8 cellular contexts compared by ENCODE assay signal in the genomic region with DNA sequence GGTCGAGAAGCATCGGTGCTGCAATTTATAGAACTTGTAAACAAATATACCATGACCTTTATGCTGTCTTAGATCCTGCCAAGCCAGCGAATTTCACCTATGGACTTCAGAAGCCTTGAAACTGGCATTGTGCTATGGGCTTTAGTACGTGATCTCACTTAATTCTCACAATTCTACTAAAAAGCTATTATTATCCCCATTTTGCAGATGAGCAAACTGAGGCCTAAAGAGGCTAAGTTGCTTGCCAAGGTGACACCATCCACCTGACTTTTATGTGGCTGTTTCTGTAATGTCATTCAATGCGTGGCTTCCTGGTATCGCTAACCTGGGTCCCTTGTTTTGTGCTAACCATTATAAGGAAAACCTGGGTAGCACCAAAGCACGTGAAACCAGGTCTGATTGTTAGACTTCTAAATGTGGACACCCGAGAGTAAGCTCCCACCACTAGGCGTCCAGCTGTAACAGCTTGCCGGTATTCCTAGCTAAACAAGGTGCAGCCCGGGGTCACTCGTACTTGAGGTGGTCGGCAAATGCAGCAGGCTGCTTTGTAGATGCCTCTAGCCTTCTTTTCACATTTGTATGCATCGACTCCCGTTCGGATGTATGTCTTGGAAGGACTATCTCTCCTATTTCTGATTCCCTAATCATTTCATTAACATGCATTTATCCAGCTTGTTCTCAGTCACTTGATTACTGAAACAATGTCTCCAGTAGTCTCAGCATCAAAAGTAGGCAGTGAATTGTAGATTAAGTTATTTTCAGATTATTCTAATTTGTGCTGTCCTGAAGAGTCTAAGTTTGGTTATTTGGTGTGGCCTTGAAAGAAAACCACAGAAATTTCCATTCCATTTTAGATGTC. TPM values are rescaled to one million over a fixed set of nuclear protein-coding genes. Genes with fewer than 3 reads are reported as not detected.
DNase-seq lines count a peak whose midpoint lies in the region; ATAC-seq, FAIRE-seq and TF ChIP-seq lines count a peak whose summit lies in the region.

No MANE protein-coding gene starts in this region.

- no peaks in the 10 kb centered on the region for H3K27me3 Mint-ChIP-seq in activated naive CD8-positive, alpha-beta T cell treated with anti-CD3 and anti-CD28 coated beads, Interleukin-2, amount 10 ng/mL, durations not matched to agents 7 days and 5 days

- peaks cover 52% of the 10 kb centered on the region for H3K4me1 Mint-ChIP-seq in activated naive CD8-positive, alpha-beta T cell treated with anti-CD3 and anti-CD28 coated beads, Interleukin-2, amount 10 ng/mL, durations not matched to agents 7 days and 5 days

- H3K4me3 Mint-ChIP-seq in activated naive CD8-positive, alpha-beta T cell treated with anti-CD3 and anti-CD28 coated beads, Interleukin-2, amount 10 ng/mL, durations not matched to agents 7 days and 5 days, result peak overlapping the region; percentile 91

- H3K27ac ChIP-seq in iPS-20b (ENCODE audit: low read length), result no peak overlapping the region
- H3K27ac ChIP-seq in small intestine (ENCODE audit: low read depth in 1 of 2, low read length in 1 of 2), result peak overlapping the region; percentile 15 to 80

- TF ChIP-seq CTCF in BJ (IDR thresholded peaks at IDR 0.05; ENCODE audit: insufficient read depth, low read depth, low read length), result peak; percentile 48

- H3K36me3 ChIP-seq in BJ (ENCODE audit: control insufficient read depth, insufficient read depth, low read length) (no peaks in the 10 kb centered on the region), iPS-20b (ENCODE audit: insufficient read depth, low read depth, low read length) (no peaks in the 10 kb centered on the region), small intestine (ENCODE audit: control insufficient read depth in 2 of 2, insufficient read depth in 2 of 2, low read length in 2 of 2) (no peaks in the 10 kb centered on the region)

- CTCF ChIA-PET in BJ (lab: Yijun Ruan, JAX), result interaction anchor here (0.9 to 2.5 kb wide), 10 partner anchors 8 to 226 kb away, joined by 3 to 21 read pairs (median 3); no protein-coding TSS in a partner anchor

- FAIRE-seq in small intestine (lab: Jason Lieb, UNC), result no peak

- ATAC-seq in activated naive CD8-positive, alpha-beta T cell treated with anti-CD3 and anti-CD28 coated beads, Interleukin-2, amount 10 ng/mL, durations not matched to agents 7 days and 5 days (ENCODE audit: low read depth), result no peak

- H3K9ac ChIP-seq in iPS-20b (ENCODE audit: low read depth, low read length), result peak overlapping the region; percentile 36; the same call in 1 of the 2 replicates

- H3K27me3 ChIP-seq in BJ (ENCODE audit: control insufficient read depth, insufficient read depth, low read length) (no peaks in the 10 kb centered on the region), iPS-20b (ENCODE audit: insufficient read depth, low read length) (peaks cover 32% of the 10 kb centered on the region), small intestine (ENCODE audit: control insufficient read depth in 2 of 2, insufficient read depth in 2 of 2, low read length in 2 of 2) (no peaks in the 10 kb centered on the region)

- POLR2A ChIA-PET in BJ (lab: Charles Lee), result interaction anchor here (1.0 kb wide), 1 partner anchor 21 kb away, joined by 3 read pairs; no protein-coding TSS in a partner anchor
- POLR2A ChIA-PET in activated naive CD8-positive, alpha-beta T cell treated with anti-CD3 and anti-CD28 coated beads, Interleukin-2, amount 10 ng/mL, durations not matched to agents 7 days and 5 days (lab: Charles Lee), result interaction anchor here (0.7 to 4.7 kb wide), 5 partner anchors 21 to 916 kb away, joined by 3 to 17 read pairs (median 10); no protein-coding TSS in a partner anchor

- peaks cover 4% of the 10 kb centered on the region for H3K36me3 Mint-ChIP-seq in activated naive CD8-positive, alpha-beta T cell treated with anti-CD3 and anti-CD28 coated beads, Interleukin-2, amount 10 ng/mL, durations not matched to agents 7 days and 5 days

- H3K9me3 ChIP-seq in iPS-20b (ENCODE audit: insufficient read depth, low read depth, low read length) (no peaks in the 10 kb centered on the region), small intestine (ENCODE audit: control insufficient read depth, low read depth) (no peaks in the 10 kb centered on the region)

- DNase-seq in BJ (ENCODE audit: low read depth) (no peak), HT-29 (ENCODE audit: low spot score) (peak; percentile 75), small intestine (peak; percentile 49), NCI-H1694 (lab: John Stamatoyannopoulos, UW) (no peak), NCI-H2081 treated with DMSO at 0.1 percent for 48 hours (lab: John Stamatoyannopoulos, UW) (no peak)
- DNase-seq in activated naive CD8-positive, alpha-beta T cell treated with anti-CD3 and anti-CD28 coated beads, Interleukin-2, amount 10 ng/mL, durations not matched to agents 7 days and 5 days, result no peak
- no peak for DNase-seq in activated CD4-positive, alpha-beta T cell treated with anti-CD3 and anti-CD28 coated beads for 48 hours

- H3K4me3 ChIP-seq in BJ (ENCODE audit: low read depth, low read length) (peak overlapping the region; percentile 88), iPS-20b (ENCODE audit: low read length) (peak overlapping the region; percentile 69), small intestine (ENCODE audit: low read depth in 1 of 2, low read length in 2 of 2) (peak overlapping the region; percentile 82 to 91)

- H3K4me1 ChIP-seq in iPS-20b (ENCODE audit: insufficient read depth, low read length) (peaks cover 25% of the 10 kb centered on the region), small intestine (ENCODE audit: control insufficient read depth in 2 of 2, insufficient read depth in 1 of 2, low read depth in 1 of 2, low read length in 1 of 2) (peaks cover 0 to 10% of the 10 kb centered on the region in 2 donors)

- peak overlapping the region; percentile 84 for H3K27ac Mint-ChIP-seq in activated naive CD8-positive, alpha-beta T cell treated with anti-CD3 and anti-CD28 coated beads, Interleukin-2, amount 10 ng/mL, durations not matched to agents 7 days and 5 days

- 9 to 46% (median 25%) methylated on average over 16 of the region's 16 CpGs for WGBS in small intestine, 3 donors

- no peaks in the 10 kb centered on the region for H3K9me3 Mint-ChIP-seq in activated naive CD8-positive, alpha-beta T cell treated with anti-CD3 and anti-CD28 coated beads, Interleukin-2, amount 10 ng/mL, durations not matched to agents 7 days and 5 days

RNA-seq across cellular contexts. Expression of gene SYNJ2, which starts 1.1 kb away (rescaled TPM):
- polyA plus RNA-seq in BJ (2011; rRNA removed) (24.3 and 29.9 TPM in 2 replicates), small intestine (1 to 10 TPM; 7.0 to 9.4 (median 9.4) TPM)
- 34.7 and 36.8 TPM in 2 replicates for polyA minus RNA-seq in BJ (2011; rRNA and poly(A)+ RNA removed)
- 26.9 and 27.5 TPM in 2 replicates for total RNA-seq in HT-29 (2014; rRNA removed; shearing (Covaris generic))
- total RNA-seq in activated naive CD8-positive, alpha-beta T cell treated with anti-CD3 and anti-CD28 coated beads, Interleukin-2, amount 10 ng/mL, durations not matched to agents 7 days and 5 days, result 10 to 100 TPM; 26.2 to 32.1 TPM

Comparison
In these comparisons a context has a peak if more than half of its experiments do, and no peak if none do; other contexts are left out.
1. DNase-seq: peak in HT-29 (single experiment) and small intestine (single experiment); none in BJ (single experiment), activated naive CD8-positive, alpha-beta T cell treated with anti-CD3 and anti-CD28 coated beads, Interleukin-2, amount 10 ng/mL, durations not matched to agents 7 days and 5 days (single experiment), NCI-H1694 (single experiment), NCI-H2081 treated with DMSO at 0.1 percent for 48 hours (single experiment) and activated CD4-positive, alpha-beta T cell treated with anti-CD3 and anti-CD28 coated beads for 48 hours (single experiment).
2. Peak in every context shown above with its lines, with median percentiles within 50 percentile points of each other: H3K4me3 ChIP-seq.